In the genomic region with DNA sequence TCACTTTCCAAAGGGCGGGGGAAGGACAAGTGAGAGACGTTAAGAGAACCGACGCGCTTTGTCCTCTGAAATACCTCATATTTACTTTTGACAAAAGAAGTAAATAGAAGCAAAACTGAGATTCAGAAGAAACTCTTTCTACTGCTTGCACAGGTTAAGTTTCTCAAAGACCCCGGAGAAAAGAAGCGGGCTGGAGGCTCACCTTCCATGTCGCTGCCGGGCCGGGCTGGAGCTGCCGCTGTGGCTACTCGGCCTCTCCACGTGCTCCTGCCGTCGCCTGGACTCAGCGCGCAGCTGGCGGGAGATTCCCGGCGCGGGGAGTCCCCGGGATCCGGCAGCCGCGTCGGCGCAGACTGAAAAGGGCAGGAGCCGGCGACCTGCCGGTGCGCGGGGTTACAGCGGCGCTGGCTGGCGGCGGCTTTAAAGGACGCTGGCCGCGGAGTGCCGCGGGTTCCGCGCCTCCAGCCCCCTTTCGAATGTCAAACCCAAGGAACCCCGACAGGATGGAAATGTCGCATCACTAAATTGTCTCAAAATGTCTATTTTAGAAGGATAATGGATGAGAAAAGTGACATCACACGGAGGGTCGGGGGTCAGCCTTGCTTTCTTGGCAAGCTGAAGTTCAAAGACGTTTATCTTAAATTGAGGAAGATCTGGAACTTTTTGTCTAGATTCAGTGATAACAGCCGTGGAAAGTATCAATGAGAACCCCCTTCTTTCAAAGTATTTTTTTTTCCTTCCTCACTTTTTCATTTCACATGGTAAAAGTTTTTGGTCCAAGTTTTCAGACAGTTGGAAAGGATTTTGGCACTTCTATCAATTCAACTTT, we compare ENCODE assay signal across 1 cellular context.
TF ChIP-seq lines count a peak whose summit lies in the region.

TSS of gene IKZF3 (minus strand) at position 395 of the 829 bp plus-strand sequence. CDS start at position 209, 186 bp downstream.

TF ChIP-seq in GM12878, 131 proteins besides CTCF, POLR2A, EP300 and RAD21 (continued from another document and continues in another):
- peak; percentile 91 for TF ChIP-seq POLR2AphosphoS5 (IDR thresholded peaks at IDR 0.05; ENCODE audit: low read length)
- peak; percentile 99 for TF ChIP-seq IKZF1 (conservative IDR thresholded peaks at IDR 0.05)
- TF ChIP-seq, protein P1, sequence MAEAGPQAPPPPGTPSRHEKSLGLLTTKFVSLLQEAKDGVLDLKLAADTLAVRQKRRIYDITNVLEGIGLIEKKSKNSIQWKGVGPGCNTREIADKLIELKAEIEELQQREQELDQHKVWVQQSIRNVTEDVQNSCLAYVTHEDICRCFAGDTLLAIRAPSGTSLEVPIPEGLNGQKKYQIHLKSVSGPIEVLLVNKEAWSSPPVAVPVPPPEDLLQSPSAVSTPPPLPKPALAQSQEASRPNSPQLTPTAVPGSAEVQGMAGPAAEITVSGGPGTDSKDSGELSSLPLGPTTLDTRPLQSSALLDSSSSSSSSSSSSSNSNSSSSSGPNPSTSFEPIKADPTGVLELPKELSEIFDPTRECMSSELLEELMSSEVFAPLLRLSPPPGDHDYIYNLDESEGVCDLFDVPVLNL (IDR thresholded peaks at IDR 0.05; ENCODE audit: low read depth, low read length), result no peak; the same call in 1 of the 2 replicates
- TF ChIP-seq ZSCAN29 (IDR thresholded peaks at IDR 0.05), result 0 out of 2 replicates have a peak, but pooled peaks have one; percentile 10
- TF ChIP-seq TCF3 (IDR thresholded peaks at IDR 0.05; ENCODE audit: borderline replicate concordance, insufficient read depth, low read depth, low read length), result peak; percentile 99
- TF ChIP-seq TBL1XR1 (IDR thresholded peaks at IDR 0.05; ENCODE audit: low read depth, low read length), result peak; percentile 79; the same call in 1 of the 2 replicates
- TF ChIP-seq, protein P2, sequence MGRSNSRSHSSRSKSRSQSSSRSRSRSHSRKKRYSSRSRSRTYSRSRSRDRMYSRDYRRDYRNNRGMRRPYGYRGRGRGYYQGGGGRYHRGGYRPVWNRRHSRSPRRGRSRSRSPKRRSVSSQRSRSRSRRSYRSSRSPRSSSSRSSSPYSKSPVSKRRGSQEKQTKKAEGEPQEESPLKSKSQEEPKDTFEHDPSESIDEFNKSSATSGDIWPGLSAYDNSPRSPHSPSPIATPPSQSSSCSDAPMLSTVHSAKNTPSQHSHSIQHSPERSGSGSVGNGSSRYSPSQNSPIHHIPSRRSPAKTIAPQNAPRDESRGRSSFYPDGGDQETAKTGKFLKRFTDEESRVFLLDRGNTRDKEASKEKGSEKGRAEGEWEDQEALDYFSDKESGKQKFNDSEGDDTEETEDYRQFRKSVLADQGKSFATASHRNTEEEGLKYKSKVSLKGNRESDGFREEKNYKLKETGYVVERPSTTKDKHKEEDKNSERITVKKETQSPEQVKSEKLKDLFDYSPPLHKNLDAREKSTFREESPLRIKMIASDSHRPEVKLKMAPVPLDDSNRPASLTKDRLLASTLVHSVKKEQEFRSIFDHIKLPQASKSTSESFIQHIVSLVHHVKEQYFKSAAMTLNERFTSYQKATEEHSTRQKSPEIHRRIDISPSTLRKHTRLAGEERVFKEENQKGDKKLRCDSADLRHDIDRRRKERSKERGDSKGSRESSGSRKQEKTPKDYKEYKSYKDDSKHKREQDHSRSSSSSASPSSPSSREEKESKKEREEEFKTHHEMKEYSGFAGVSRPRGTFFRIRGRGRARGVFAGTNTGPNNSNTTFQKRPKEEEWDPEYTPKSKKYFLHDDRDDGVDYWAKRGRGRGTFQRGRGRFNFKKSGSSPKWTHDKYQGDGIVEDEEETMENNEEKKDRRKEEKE (IDR thresholded peaks at IDR 0.05), result no peak
- TF ChIP-seq, protein P3, sequence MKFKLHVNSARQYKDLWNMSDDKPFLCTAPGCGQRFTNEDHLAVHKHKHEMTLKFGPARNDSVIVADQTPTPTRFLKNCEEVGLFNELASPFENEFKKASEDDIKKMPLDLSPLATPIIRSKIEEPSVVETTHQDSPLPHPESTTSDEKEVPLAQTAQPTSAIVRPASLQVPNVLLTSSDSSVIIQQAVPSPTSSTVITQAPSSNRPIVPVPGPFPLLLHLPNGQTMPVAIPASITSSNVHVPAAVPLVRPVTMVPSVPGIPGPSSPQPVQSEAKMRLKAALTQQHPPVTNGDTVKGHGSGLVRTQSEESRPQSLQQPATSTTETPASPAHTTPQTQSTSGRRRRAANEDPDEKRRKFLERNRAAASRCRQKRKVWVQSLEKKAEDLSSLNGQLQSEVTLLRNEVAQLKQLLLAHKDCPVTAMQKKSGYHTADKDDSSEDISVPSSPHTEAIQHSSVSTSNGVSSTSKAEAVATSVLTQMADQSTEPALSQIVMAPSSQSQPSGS (IDR thresholded peaks at IDR 0.05; ENCODE audit: low read length), result no peak
- TF ChIP-seq TCF12 (IDR thresholded peaks at IDR 0.05; ENCODE audit: low read depth, low read length), result peak; percentile 99
- TF ChIP-seq ETV6 (conservative IDR thresholded peaks at IDR 0.05 in 1 of 2, IDR thresholded peaks at IDR 0.05 in 1 of 2; ENCODE audit: borderline replicate concordance in 1 of 2, low read depth in 1 of 2), result 0 out of 4 replicates have a peak, but pooled peaks of 1 of the 2 experiments have one; percentile 56
- TF ChIP-seq NBN (IDR thresholded peaks at IDR 0.05), result peak; percentile 41
- peak; percentile 58; the same call in 1 of the 2 replicates for TF ChIP-seq TCF7 (IDR thresholded peaks at IDR 0.05; ENCODE audit: borderline replicate concordance)
- TF ChIP-seq E4F1 (IDR thresholded peaks at IDR 0.05; ENCODE audit: borderline replicate concordance, partially characterized antibody), result no peak
- TF ChIP-seq PAX8 (IDR thresholded peaks at IDR 0.05), result 0 out of 2 replicates have a peak, but pooled peaks have one; percentile 59
- TF ChIP-seq SP1 (IDR thresholded peaks at IDR 0.05; ENCODE audit: low read depth, low read length), result no peak
- TF ChIP-seq, protein P4, sequence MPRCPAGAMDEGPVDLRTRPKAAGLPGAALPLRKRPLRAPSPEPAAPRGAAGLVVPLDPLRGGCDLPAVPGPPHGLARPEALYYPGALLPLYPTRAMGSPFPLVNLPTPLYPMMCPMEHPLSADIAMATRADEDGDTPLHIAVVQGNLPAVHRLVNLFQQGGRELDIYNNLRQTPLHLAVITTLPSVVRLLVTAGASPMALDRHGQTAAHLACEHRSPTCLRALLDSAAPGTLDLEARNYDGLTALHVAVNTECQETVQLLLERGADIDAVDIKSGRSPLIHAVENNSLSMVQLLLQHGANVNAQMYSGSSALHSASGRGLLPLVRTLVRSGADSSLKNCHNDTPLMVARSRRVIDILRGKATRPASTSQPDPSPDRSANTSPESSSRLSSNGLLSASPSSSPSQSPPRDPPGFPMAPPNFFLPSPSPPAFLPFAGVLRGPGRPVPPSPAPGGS (IDR thresholded peaks at IDR 0.05; ENCODE audit: borderline replicate concordance, insufficient read depth, low read depth, low read length, poor library complexity, severe bottlenecking), result peak; percentile 89
- no peak for TF ChIP-seq SMAD1 (IDR thresholded peaks at IDR 0.05; ENCODE audit: low read depth, partially characterized antibody)
- TF ChIP-seq CBX5 (IDR thresholded peaks at IDR 0.05; ENCODE audit: low read depth), result peak; percentile 35; the same call in 1 of the 2 replicates
- TF ChIP-seq PML (IDR thresholded peaks at IDR 0.05; ENCODE audit: low read length), result peak; percentile 57; the same call in 1 of the 2 replicates
- TF ChIP-seq ESRRA (IDR thresholded peaks at IDR 0.05; ENCODE audit: low read length), result no peak
- no peak for TF ChIP-seq BRCA1 (IDR thresholded peaks at IDR 0.05; ENCODE audit: low read depth, low read length)
- TF ChIP-seq FOXM1 (IDR thresholded peaks at IDR 0.05; ENCODE audit: low read depth, low read length), result peak; percentile 87
- TF ChIP-seq ZNF687 (IDR thresholded peaks at IDR 0.05), result peak; percentile 96
- peak; percentile 74 for TF ChIP-seq MYC (IDR thresholded peaks at IDR 0.05; ENCODE audit: insufficient read depth, insufficient read length, insufficient replicate concordance, low read length, severe bottlenecking)
- peak; percentile 26; the same call in 1 of the 2 replicates for TF ChIP-seq USF2 (IDR thresholded peaks at IDR 0.05; ENCODE audit: borderline replicate concordance, low read depth, low read length)
- TF ChIP-seq LARP7 (IDR thresholded peaks at IDR 0.05), result peak; percentile 75
- TF ChIP-seq MEF2B (IDR thresholded peaks at IDR 0.05; ENCODE audit: partially characterized antibody, poor library complexity, severe bottlenecking), result peak; percentile 43
- TF ChIP-seq USF1 (IDR thresholded peaks at IDR 0.05; ENCODE audit: borderline replicate concordance, extremely low read length, insufficient read depth, low read depth, low read length), result peak; percentile 54
- TF ChIP-seq EED (IDR thresholded peaks at IDR 0.05; ENCODE audit: low read depth), result peak; percentile 97
- TF ChIP-seq SMARCA5 (IDR thresholded peaks at IDR 0.05), result peak; percentile 73; the same call in 1 of the 2 replicates
- no peak for TF ChIP-seq GABPA (IDR thresholded peaks at IDR 0.05; ENCODE audit: low read depth)
- no peak; the same call in 1 of the 2 replicates for TF ChIP-seq ZBED1 (IDR thresholded peaks at IDR 0.05; ENCODE audit: borderline replicate concordance)
- 0 out of 2 replicates have a peak, but pooled peaks have one; percentile 8 for TF ChIP-seq ZNF24 (IDR thresholded peaks at IDR 0.05)
- TF ChIP-seq IRF4 (IDR thresholded peaks at IDR 0.05; ENCODE audit: low read depth, low read length), result peak; percentile 20; the same call in 1 of the 2 replicates
- TF ChIP-seq CBX3 (IDR thresholded peaks at IDR 0.05; ENCODE audit: borderline replicate concordance, low read depth), result no peak
- TF ChIP-seq, protein P5, sequence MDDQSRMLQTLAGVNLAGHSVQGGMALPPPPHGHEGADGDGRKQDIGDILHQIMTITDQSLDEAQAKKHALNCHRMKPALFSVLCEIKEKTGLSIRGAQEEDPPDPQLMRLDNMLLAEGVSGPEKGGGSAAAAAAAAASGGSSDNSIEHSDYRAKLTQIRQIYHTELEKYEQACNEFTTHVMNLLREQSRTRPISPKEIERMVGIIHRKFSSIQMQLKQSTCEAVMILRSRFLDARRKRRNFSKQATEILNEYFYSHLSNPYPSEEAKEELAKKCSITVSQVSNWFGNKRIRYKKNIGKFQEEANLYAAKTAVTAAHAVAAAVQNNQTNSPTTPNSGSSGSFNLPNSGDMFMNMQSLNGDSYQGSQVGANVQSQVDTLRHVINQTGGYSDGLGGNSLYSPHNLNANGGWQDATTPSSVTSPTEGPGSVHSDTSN (IDR thresholded peaks at IDR 0.05; ENCODE audit: insufficient replicate concordance, low read depth, low read length), result peak; percentile 61
- no peak for TF ChIP-seq KLF5 (IDR thresholded peaks at IDR 0.05; ENCODE audit: partially characterized antibody)
